8 cellular contexts compared by ENCODE assay signal in the genomic region with DNA sequence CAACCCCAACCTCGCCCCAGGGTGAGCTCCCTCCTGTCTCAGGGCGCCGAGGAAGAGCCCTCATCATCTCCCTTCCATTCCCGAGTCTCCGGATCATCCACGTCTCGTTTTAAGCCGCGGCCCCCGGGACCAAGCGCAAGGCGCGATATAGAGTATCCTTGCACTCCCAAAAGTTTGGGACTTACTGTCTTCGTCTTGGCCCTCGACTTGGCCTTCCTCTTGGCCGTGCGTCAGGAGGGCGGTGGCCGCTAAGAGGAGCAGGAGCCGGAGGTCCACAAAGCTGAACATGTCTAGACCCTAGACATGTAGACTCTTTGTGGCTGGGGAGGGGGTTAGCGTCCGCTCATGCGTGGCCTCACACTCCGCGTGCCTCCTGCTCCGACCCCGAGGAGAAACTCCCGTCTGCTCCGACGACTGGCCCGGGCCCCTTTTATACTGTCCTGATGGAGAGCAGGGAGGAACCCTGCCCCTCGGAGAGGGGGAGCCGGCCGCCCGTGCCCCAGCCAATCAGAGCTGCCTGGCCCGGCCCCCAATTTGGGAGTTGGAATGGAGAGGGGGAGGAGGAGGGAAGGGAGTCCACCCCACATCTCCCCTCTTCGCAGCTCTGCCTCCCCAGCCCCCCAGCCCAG. TPM values are rescaled to one million over a fixed set of nuclear protein-coding genes. Genes with fewer than 3 reads are reported as not detected.
DNase-seq lines count a peak whose midpoint lies in the region; ATAC-seq and TF ChIP-seq lines count a peak whose summit lies in the region.

Gene COL1A1 (minus strand): TSS at position 406 of the 629 bp plus-strand sequence. CDS start 118 bp downstream, at position 288.

- H3K4me1 Mint-ChIP-seq in IgD-negative memory B cell (peaks cover 8 to 26% (median 8%) of the 10 kb centered on the region in 3 donors), chondrocyte (ENCODE audit: low read depth) (peaks cover 76% of the 10 kb centered on the region)

- WGBS in liver, result 12% methylated on average over 37 of the region's 37 CpGs
- WGBS in thymus, result 14% methylated on average over 37 of the region's 37 CpGs

- no peaks in the 10 kb centered on the region for H3K36me3 ChIP-seq in A673 (ENCODE audit: insufficient read depth, low read length, poor library complexity, severe bottlenecking)
- no peaks in the 10 kb centered on the region for H3K36me3 ChIP-seq in liver (ENCODE audit: control insufficient read depth in 4 of 4, insufficient read depth in 3 of 4, low read depth in 1 of 4, low read length in 3 of 4)
- no peaks in the 10 kb centered on the region for H3K36me3 ChIP-seq in thymus (ENCODE audit: control insufficient read depth, insufficient read depth)

- no peak for TF ChIP-seq CTCF in A673 (conservative IDR thresholded peaks at IDR 0.05; ENCODE audit: low read depth, low read length)
- no peak for TF ChIP-seq CTCF in chondrocyte (IDR thresholded peaks at IDR 0.05)
- no peak for TF ChIP-seq CTCF in liver (IDR thresholded peaks at IDR 0.05; ENCODE audit: low read depth, low read length, missing input control)

- peak within 1 kb of the TSS in 1 of 2 donors; percentile 70 for H3K9ac ChIP-seq in liver (ENCODE audit: low read depth in 1 of 2, low read length in 2 of 2)

- no TSS peak for BruUV-seq in A673 (replicated peaks; lab: Mats Ljungman, UMichigan)

- H3K4me3 Mint-ChIP-seq in IgD-negative memory B cell (peak within 1 kb of the TSS; percentile 71 to 95 (median 88)), chondrocyte (ENCODE audit: unreplicated experiment) (peak within 1 kb of the TSS; percentile 99)

- peaks cover 19% of the 10 kb centered on the region for H3K27me3 ChIP-seq in A673 (replicated peaks; ENCODE audit: insufficient read depth, low read depth, low read length, poor library complexity)
- H3K27me3 ChIP-seq in liver (ENCODE audit: control insufficient read depth in 4 of 4, insufficient read depth in 4 of 4, low read length in 3 of 4), result peaks cover 0 to 2% (median 0%) of the 10 kb centered on the region in 4 donors
- H3K27me3 ChIP-seq in thymus (ENCODE audit: control insufficient read depth, insufficient read depth), result peaks cover 40% of the 10 kb centered on the region

- no peaks in the 10 kb centered on the region for H3K9me3 ChIP-seq in A673 (ENCODE audit: low read depth, low read length, poor library complexity, severe bottlenecking)
- H3K9me3 ChIP-seq in liver (ENCODE audit: control insufficient read depth in 4 of 4, low read length in 3 of 4), result no peaks in the 10 kb centered on the region
- peaks cover 3% of the 10 kb centered on the region for H3K9me3 ChIP-seq in thymus (ENCODE audit: control insufficient read depth)

- H3K36me3 Mint-ChIP-seq in IgD-negative memory B cell, result no peaks in the 10 kb centered on the region
- H3K36me3 Mint-ChIP-seq in chondrocyte (ENCODE audit: low read depth), result peaks cover 44% of the 10 kb centered on the region

- POLR2A ChIA-PET in A673 (lab: Charles Lee; ENCODE audit: low non-redundant PET), result interaction anchor here (0.6 kb wide), 1 partner anchor 70 kb away, joined by 3 read pairs; no protein-coding TSS in a partner anchor

- no peak for DNase-seq in A673 (ENCODE audit: low spot score)
- peak; percentile 98 for DNase-seq in chondrocyte (ENCODE audit: low spot score)
- DNase-seq in UCSD-AML1 (lab: John Stamatoyannopoulos, UW; ENCODE audit: unreplicated experiment), result no peak

- H3K27me3 Mint-ChIP-seq in IgD-negative memory B cell (peaks cover 53% of the 10 kb centered on the region), chondrocyte (ENCODE audit: low read depth) (no peaks in the 10 kb centered on the region)

- intact Hi-C loops in A673 (cut with micrococcal nuclease; ENCODE audit: unreplicated experiment), result no loop called here

- CTCF ChIA-PET in A673 (lab: Charles Lee), result interaction anchor here (0.5 to 2.3 kb wide), 5 partner anchors 11 to 100 kb away, joined by 3 to 25 read pairs (median 23); partner anchors contain the start of gene TMEM92

- H3K4me1 ChIP-seq in A673 (ENCODE audit: insufficient read depth, low read length, poor library complexity, severe bottlenecking) (peaks cover 27% of the 10 kb centered on the region), liver (ENCODE audit: control insufficient read depth in 4 of 4, insufficient read depth in 4 of 4, low read length in 3 of 4) (peaks cover 0 to 18% (median 4%) of the 10 kb centered on the region in 4 donors), thymus (ENCODE audit: control insufficient read depth, insufficient read depth, low read length) (peaks cover 11% of the 10 kb centered on the region)

- ATAC-seq in HG03520 (IDR thresholded peaks at IDR 0.05; ENCODE audit: unreplicated experiment) (no peak), GM21360 (IDR thresholded peaks at IDR 0.05; ENCODE audit: unreplicated experiment) (no peak)

- H3K27ac Mint-ChIP-seq in IgD-negative memory B cell (peak within 1 kb of the TSS in 2 of 3 donors; percentile 88 to 95), chondrocyte (ENCODE audit: unreplicated experiment) (peak within 1 kb of the TSS; percentile 100)

- H3K9me3 Mint-ChIP-seq in IgD-negative memory B cell, result no peaks in the 10 kb centered on the region
- H3K9me3 Mint-ChIP-seq in chondrocyte (ENCODE audit: low read depth), result no peaks in the 10 kb centered on the region

- TF ChIP-seq RAD21 in liver (IDR thresholded peaks at IDR 0.05), result no peak

- H3K27ac ChIP-seq in A673 (ENCODE audit: low read depth, low read length, poor library complexity, severe bottlenecking), result no peak within 1 kb of the TSS
- peak within 1 kb of the TSS; percentile 68 to 82 for H3K27ac ChIP-seq in liver (ENCODE audit: low read depth in 1 of 2, low read length in 2 of 2)
- H3K27ac ChIP-seq in thymus (ENCODE audit: low read depth), result no peak within 1 kb of the TSS

- H3K4me3 ChIP-seq in A673 (ENCODE audit: low read depth, low read length, poor library complexity, severe bottlenecking) (peak within 1 kb of the TSS; percentile 49), liver (ENCODE audit: low read depth in 1 of 3, low read length in 3 of 3) (peak within 1 kb of the TSS; percentile 17 to 47 (median 32)), thymus (ENCODE audit: low read length) (peak within 1 kb of the TSS; percentile 45)

TF ChIP-seq in liver, 16 proteins besides CTCF, POLR2A, EP300 and RAD21 (continues in another document):
- TF ChIP-seq HNF4A (conservative IDR thresholded peaks at IDR 0.05) (no peak), SP1 (IDR thresholded peaks at IDR 0.05) (no peak), NR2F2 (IDR thresholded peaks at IDR 0.05) (no peak), TAF1 (conservative IDR thresholded peaks at IDR 0.05) (no peak), ZBTB33 (IDR thresholded peaks at IDR 0.05) (no peak), YY1 (IDR thresholded peaks at IDR 0.05) (no peak), JUND (IDR thresholded peaks at IDR 0.05) (no peak), FOXA2 (IDR thresholded peaks at IDR 0.05) (no peak), HNF4G (IDR thresholded peaks at IDR 0.05) (no peak), ATF3 (IDR thresholded peaks at IDR 0.05) (no peak), EGR1 (IDR thresholded peaks at IDR 0.05; ENCODE audit: low read depth in 2 of 2) (no peak), GABPA (IDR thresholded peaks at IDR 0.05 in 1 of 2, conservative IDR thresholded peaks at IDR 0.05 in 1 of 2) (no peak), RXRA (IDR thresholded peaks at IDR 0.05) (no peak)
- TF ChIP-seq, protein P1, sequence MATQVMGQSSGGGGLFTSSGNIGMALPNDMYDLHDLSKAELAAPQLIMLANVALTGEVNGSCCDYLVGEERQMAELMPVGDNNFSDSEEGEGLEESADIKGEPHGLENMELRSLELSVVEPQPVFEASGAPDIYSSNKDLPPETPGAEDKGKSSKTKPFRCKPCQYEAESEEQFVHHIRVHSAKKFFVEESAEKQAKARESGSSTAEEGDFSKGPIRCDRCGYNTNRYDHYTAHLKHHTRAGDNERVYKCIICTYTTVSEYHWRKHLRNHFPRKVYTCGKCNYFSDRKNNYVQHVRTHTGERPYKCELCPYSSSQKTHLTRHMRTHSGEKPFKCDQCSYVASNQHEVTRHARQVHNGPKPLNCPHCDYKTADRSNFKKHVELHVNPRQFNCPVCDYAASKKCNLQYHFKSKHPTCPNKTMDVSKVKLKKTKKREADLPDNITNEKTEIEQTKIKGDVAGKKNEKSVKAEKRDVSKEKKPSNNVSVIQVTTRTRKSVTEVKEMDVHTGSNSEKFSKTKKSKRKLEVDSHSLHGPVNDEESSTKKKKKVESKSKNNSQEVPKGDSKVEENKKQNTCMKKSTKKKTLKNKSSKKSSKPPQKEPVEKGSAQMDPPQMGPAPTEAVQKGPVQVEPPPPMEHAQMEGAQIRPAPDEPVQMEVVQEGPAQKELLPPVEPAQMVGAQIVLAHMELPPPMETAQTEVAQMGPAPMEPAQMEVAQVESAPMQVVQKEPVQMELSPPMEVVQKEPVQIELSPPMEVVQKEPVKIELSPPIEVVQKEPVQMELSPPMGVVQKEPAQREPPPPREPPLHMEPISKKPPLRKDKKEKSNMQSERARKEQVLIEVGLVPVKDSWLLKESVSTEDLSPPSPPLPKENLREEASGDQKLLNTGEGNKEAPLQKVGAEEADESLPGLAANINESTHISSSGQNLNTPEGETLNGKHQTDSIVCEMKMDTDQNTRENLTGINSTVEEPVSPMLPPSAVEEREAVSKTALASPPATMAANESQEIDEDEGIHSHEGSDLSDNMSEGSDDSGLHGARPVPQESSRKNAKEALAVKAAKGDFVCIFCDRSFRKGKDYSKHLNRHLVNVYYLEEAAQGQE (IDR thresholded peaks at IDR 0.05), result no peak

RNA-seq across cellular contexts. Expression of gene COL1A1, which starts in this region (rescaled TPM):
- total RNA-seq in A673 (2021) (24.6 and 44.7 TPM in 2 replicates), chondrocyte (34,852 to 36,120 TPM (median 35,333 TPM) in 3 replicates), liver (10 to 100 TPM; 15.3 to 72.5 TPM)
- polyA plus RNA-seq in IgD-negative memory B cell (0.74 TPM), liver (10 to 100 TPM in 1 of 2 donors, 1 to 10 TPM in 1; 8.3 to 56.3 TPM), thymus (14.4 TPM)

Comparison
In these comparisons a context has a peak if more than half of its experiments do, and no peak if none do; other contexts are left out.
1. RNA of gene COL1A1 (total RNA-seq): 34,852 to 36,120 TPM in chondrocyte; 15.3 to 72.5 TPM in liver and 24.6 to 44.7 TPM in A673; every median in the first group is over 100 times any median in the second.
2. H3K27ac ChIP-seq: peak in liver (2 of 2); none in A673 (single experiment) and thymus (single experiment).
3. Peak in every context shown above with its lines, with median percentiles within 50 percentile points of each other: H3K4me3 ChIP-seq.